In the genomic region with DNA sequence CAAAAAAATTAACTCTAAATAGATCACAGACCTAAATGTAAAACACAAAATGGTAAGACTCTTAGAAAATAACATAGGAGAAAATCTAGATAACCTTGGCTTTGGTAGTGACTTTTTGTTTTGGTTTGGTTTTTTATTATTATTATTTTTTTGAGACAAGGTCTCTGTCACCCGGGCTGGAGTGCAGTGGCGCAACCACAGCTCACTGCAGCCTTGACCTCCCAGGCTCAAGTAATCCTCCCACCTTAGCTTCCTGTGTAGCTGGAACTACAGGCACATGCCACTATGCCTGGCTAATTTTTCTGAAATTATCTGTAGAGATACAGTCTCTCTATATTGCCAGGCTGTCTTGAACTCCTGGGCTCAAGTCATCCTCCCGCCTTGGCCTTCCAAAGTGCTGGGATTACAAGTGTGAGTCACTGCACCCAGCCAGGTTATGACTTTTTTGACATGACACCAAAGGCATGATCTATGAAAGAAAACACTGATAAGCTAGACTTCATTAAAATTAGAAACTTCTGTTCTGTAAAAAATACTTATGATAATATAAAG, we compare ENCODE assay signal across 15 cellular contexts.
A peak's percentile ranks its signal among the peaks of the same experiment; 100 is the strongest.
DNase-seq lines count a peak whose midpoint lies in the region; ATAC-seq, FAIRE-seq and TF ChIP-seq lines count a peak whose summit lies in the region.
"Had no signal": no experiment of that assay in that cellular context is flagged by ENCODE, and none has a peak within 500 bp of the region (broad histone marks: within the 10 kb centered on the region; RNA-seq: fewer than 3 reads in every experiment).

No MANE protein-coding gene starts in this region.

- no peak for FAIRE-seq in D721Med (lab: Jason Lieb, UNC)
- FAIRE-seq: pancreas had no signal

- H3K4me3 Mint-ChIP-seq in CD8-positive, alpha-beta memory T cell, result no peak overlapping the region

- TF ChIP-seq POLR2A in gastrocnemius medialis (IDR thresholded peaks at IDR 0.05), result no peak

- peaks cover 7 to 21% of the 10 kb centered on the region in 2 donors for H3K27me3 Mint-ChIP-seq in CD8-positive, alpha-beta memory T cell

- ATAC-seq in gastrocnemius medialis, result peak; percentile 36 to 40
- ATAC-seq: activated naive CD4-positive, alpha-beta T cell treated with anti-CD3 and anti-CD28 coated beads, Interleukin-2, amount 50 U/mL, for 72 hours had no signal

- POLR2A ChIA-PET in CD8-positive, alpha-beta memory T cell (lab: Charles Lee), result no interaction called here

- no peaks in the 10 kb centered on the region for H3K36me3 ChIP-seq in CD8-positive, alpha-beta memory T cell (ENCODE audit: insufficient read depth, low read length)
- H3K36me3 ChIP-seq in gastrocnemius medialis, result no peaks in the 10 kb centered on the region
- H3K36me3 ChIP-seq: pancreas had no signal

- no peaks in the 10 kb centered on the region for H3K4me1 ChIP-seq in CD8-positive, alpha-beta memory T cell (ENCODE audit: insufficient read depth, low read length)
- H3K4me1 ChIP-seq in gastrocnemius medialis, result peaks cover 15 to 37% of the 10 kb centered on the region in 2 donors
- H3K4me1 ChIP-seq: pancreas had no signal

- no peaks in the 10 kb centered on the region for H3K9me3 Mint-ChIP-seq in CD8-positive, alpha-beta memory T cell
- H3K9me3 Mint-ChIP-seq: activated naive CD4-positive, alpha-beta T cell treated with anti-CD3 and anti-CD28 coated beads, Interleukin-2, amount 50 U/mL, for 72 hours had no signal

- H3K27ac ChIP-seq in CD8-positive, alpha-beta memory T cell (ENCODE audit: low read depth, low read length), result peak overlapping the region; percentile 62
- peak overlapping the region; percentile 86 to 93 (median 89) for H3K27ac ChIP-seq in gastrocnemius medialis

- H3K4me3 ChIP-seq in CD8-positive, alpha-beta memory T cell (ENCODE audit: low read length), result no peak overlapping the region
- peak overlapping the region in 3 of 4 donors; percentile 36 to 49 (median 41) for H3K4me3 ChIP-seq in gastrocnemius medialis
- H3K4me3 ChIP-seq: mucosa of descending colon, pancreas had no signal

- TF ChIP-seq CTCF in gastrocnemius medialis (IDR thresholded peaks at IDR 0.05 in 4 of 5, conservative IDR thresholded peaks at IDR 0.05 in 1 of 5) (no peak), D721Med (IDR thresholded peaks at IDR 0.05; ENCODE audit: insufficient read depth, missing control alignments) (no peak)

- CTCF ChIA-PET in CD8-positive, alpha-beta memory T cell (lab: Charles Lee), result interaction anchor here (4.7 kb wide), 1 partner anchor 199 kb away, joined by 24 read pairs; no protein-coding TSS in a partner anchor

- H3K36me3 Mint-ChIP-seq in CD8-positive, alpha-beta memory T cell, result no peaks in the 10 kb centered on the region
- H3K36me3 Mint-ChIP-seq: activated naive CD4-positive, alpha-beta T cell treated with anti-CD3 and anti-CD28 coated beads, Interleukin-2, amount 50 U/mL, for 72 hours had no signal

- no peaks in the 10 kb centered on the region for H3K4me1 Mint-ChIP-seq in CD8-positive, alpha-beta memory T cell

- no peaks in the 10 kb centered on the region for H3K9me3 ChIP-seq in CD8-positive, alpha-beta memory T cell (ENCODE audit: low read length)
- H3K9me3 ChIP-seq in gastrocnemius medialis, result no peaks in the 10 kb centered on the region
- H3K9me3 ChIP-seq: mucosa of descending colon, pancreas had no signal

- in situ Hi-C loops in gastrocnemius medialis (cut with MboI; ENCODE audit: low sequenced_read_pairs in 4 of 4), result no loop called here

- no peak overlapping the region for H3K27ac Mint-ChIP-seq in CD8-positive, alpha-beta memory T cell

- no peak for DNase-seq in CD8-positive, alpha-beta memory T cell
- DNase-seq in amniotic epithelial cell (ENCODE audit: low read depth) (peak; percentile 32), islet precursor cell (peak; percentile 19), gastrocnemius medialis (peak in 1 of 2 donors; percentile 48), D721Med (ENCODE audit: insufficient read length, low spot score) (no peak), ecto neural progenitor cell (ENCODE audit: low spot score) (no peak), mucosa of gallbladder (ENCODE audit: low spot score) (no peak)
- DNase-seq in activated naive CD4-positive, alpha-beta T cell treated with Interleukin-2 at 50 U/mL for 16 hours, result no peak
- DNase-seq: activated CD4-positive, alpha-beta T cell treated with anti-CD3 and anti-CD28 coated beads, Interleukin-2, amount 50 U/mL, for 48 hours; hippocampal formation; Kasumi-1; mucosa of descending colon; NCI-H1436 treated with DMSO at 0.1 percent for 48 hours had no signal

- intact Hi-C loops in gastrocnemius medialis (cut with DNase I; ENCODE audit: low total_unique reads), result loop anchor here (2.0 kb wide), 1 partner anchor 20 kb away; no protein-coding TSS in a partner anchor

- no peaks in the 10 kb centered on the region for H3K27me3 ChIP-seq in CD8-positive, alpha-beta memory T cell (ENCODE audit: insufficient read depth, low read length, poor library complexity, severe bottlenecking)
- no peaks in the 10 kb centered on the region for H3K27me3 ChIP-seq in gastrocnemius medialis
- H3K27me3 ChIP-seq: pancreas had no signal

Comparison
In these comparisons a context has a peak if more than half of its experiments do, and no peak if none do; other contexts are left out.
1. DNase-seq: peak in amniotic epithelial cell (single experiment) and islet precursor cell (single experiment); none in CD8-positive, alpha-beta memory T cell (0 of 5), D721Med (single experiment), ecto neural progenitor cell (single experiment), activated naive CD4-positive, alpha-beta T cell treated with Interleukin-2 at 50 U/mL for 16 hours (single experiment) and mucosa of gallbladder (single experiment).